Comparison of ENCODE assay signal across 11 cellular contexts in the genomic region with DNA sequence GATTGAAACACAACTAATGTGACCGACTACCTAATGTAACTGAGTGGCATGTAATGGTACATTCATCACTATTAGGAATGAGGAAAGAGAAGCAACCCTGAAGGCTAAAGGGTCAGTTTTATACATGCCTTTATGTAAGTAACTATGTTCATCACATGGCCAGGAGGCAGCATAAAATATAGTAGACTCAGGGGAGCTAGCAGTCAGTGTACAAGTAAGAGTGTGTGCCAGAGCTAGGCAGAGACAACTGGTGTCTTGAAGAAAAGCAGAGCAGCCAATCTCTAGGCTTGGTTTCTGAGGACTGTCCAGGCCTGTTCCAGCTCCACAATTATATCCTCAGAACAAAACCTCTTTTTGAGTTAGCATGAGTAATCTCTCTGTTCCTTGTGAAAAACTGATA. TPM values are rescaled to one million over a fixed set of nuclear protein-coding genes. Genes with fewer than 3 reads are reported as not detected.
DNase-seq lines count a peak whose midpoint lies in the region; ATAC-seq and TF ChIP-seq lines count a peak whose summit lies in the region.
"Had no signal": no experiment of that assay in that cellular context is flagged by ENCODE, and none has a peak within 500 bp of the region (broad histone marks: within the 10 kb centered on the region; RNA-seq: fewer than 3 reads in every experiment).

No MANE protein-coding gene starts in this region.

- H3K9me3 Mint-ChIP-seq in CD14-positive monocyte: peaks cover 0 to 6% (median 2%) of the 10 kb centered on the region in 7 donors
- H3K9me3 Mint-ChIP-seq in nephron progenitor cell: peaks cover 37% of the 10 kb centered on the region

- intact Hi-C loops in CD14-positive monocyte (cut with micrococcal nuclease): no loop called here

- DNase-seq in CD14-positive monocyte (ENCODE audit: low spot score): no peak
- peak; percentile 80 for DNase-seq in SK-MEL-5 (ENCODE audit: low read depth, low spot score)
- DNase-seq in nephron progenitor cell: no peak
- DNase-seq in NCI-H1105 treated with DMSO at 0.1 percent for 48 hours (lab: John Stamatoyannopoulos, UW): no peak
- no peak for DNase-seq in NCI-H82 (lab: John Stamatoyannopoulos, UW)
- no peak for DNase-seq in NCI-H1417 treated with DMSO at 0.1 percent for 48 hours (lab: John Stamatoyannopoulos, UW)
- DNase-seq: activated gamma-delta T cell treated with Interleukin-2 at 50 U/mL for 16 hours, DMS79 treated with DMSO at 0.1 percent for 48 hours, NCI-H1417 had no signal

- in situ Hi-C loops in SK-MEL-5 (cut with HindIII; ENCODE audit: low pct_unique_long_range_greater_than_20kb, low sequenced_read_pairs): no loop called here

- H3K27ac Mint-ChIP-seq in CD14-positive monocyte: peak overlapping the region in 4 of 7 donors; percentile 0 to 74 (median 60)
- peak overlapping the region; percentile 75 for H3K27ac Mint-ChIP-seq in nephron progenitor cell

- H3K27me3 Mint-ChIP-seq in CD14-positive monocyte (ENCODE audit: low read depth in 3 of 3) (no peaks in the 10 kb centered on the region), nephron progenitor cell (ENCODE audit: low read depth, poor library complexity) (peaks cover 4% of the 10 kb centered on the region)

- peaks cover 22 to 38% of the 10 kb centered on the region in 2 donors for H3K36me3 Mint-ChIP-seq in CD14-positive monocyte
- H3K36me3 Mint-ChIP-seq in nephron progenitor cell (ENCODE audit: low read depth): peaks cover 58% of the 10 kb centered on the region

- H3K4me3 Mint-ChIP-seq in CD14-positive monocyte (no peak overlapping the region), nephron progenitor cell (no peak overlapping the region)

- peak; percentile 81 for ATAC-seq in esophagus mucosa
- no peak for ATAC-seq in HG02885 (IDR thresholded peaks at IDR 0.05; ENCODE audit: poor library complexity, unreplicated experiment)

- TF ChIP-seq CTCF in CD14-positive monocyte (IDR thresholded peaks at IDR 0.05) (no peak), nephron progenitor cell (IDR thresholded peaks at IDR 0.05) (no peak)

- H3K4me1 Mint-ChIP-seq in CD14-positive monocyte (peaks cover 31% of the 10 kb centered on the region), nephron progenitor cell (peaks cover 44% of the 10 kb centered on the region)

RNA-seq across cellular contexts. Expression of a gene that starts 18.1 kb away (rescaled TPM):
- polyA plus RNA-seq in CD14-positive monocyte: 10 to 100 TPM; 70.6 to 72.6 TPM
- total RNA-seq in SK-MEL-5 (2014; rRNA removed; shearing (Covaris generic)): 96.0 and 105 TPM in 2 replicates
- polyA plus RNA-seq in SK-MEL-5 (2015; cell fraction: cytosol; rRNA removed): 36.8 and 43.4 TPM in 2 replicates
- 24.7 and 29.6 TPM in 2 replicates for polyA plus RNA-seq in SK-MEL-5 (2015; cell fraction: nucleus; rRNA removed)
- total RNA-seq in esophagus mucosa: 87.2 TPM
